Comparison of ENCODE assay signal across 21 cellular contexts in genomic region chr15:100311829-100312228, GRCh38. TPM values are rescaled to one million over a fixed set of nuclear protein-coding genes. Genes with fewer than 3 reads are reported as not detected.
"Had no signal": no experiment of that assay in that cellular context is flagged by ENCODE, and none has a peak within 500 bp of the region (broad histone marks: within the 10 kb centered on the region; RNA-seq: fewer than 3 reads in every experiment).

No MANE protein-coding gene starts in this region.

- H2AFZ ChIP-seq: hepatocyte, parathyroid adenoma had no signal

- H3K9ac ChIP-seq: parathyroid adenoma had no signal

- H3K36me3 ChIP-seq: cardiac muscle cell, esophagus squamous epithelium, neutrophil, tibial nerve, vagina had no signal

- ATAC-seq: activated CD8-positive, alpha-beta T cell treated with anti-CD3 and anti-CD28 coated beads for 36 hours; naive thymus-derived CD8-positive, alpha-beta T cell had no signal

- H3K4me1 Mint-ChIP-seq: activated CD4-positive, alpha-beta T cell treated with anti-CD3 and anti-CD28 coated beads, Interleukin-2, amount 10 ng/mL, durations not matched to agents 24 days and 14 days had no signal

- H3K9me3 ChIP-seq: esophagus squamous epithelium, neutrophil, vagina had no signal

- DNase-seq: activated CD4-positive, alpha-beta T cell treated with anti-CD3 and anti-CD28 coated beads, Interleukin-2, amount 10 ng/mL, durations not matched to agents 24 days and 14 days; activated CD8-positive, alpha-beta T cell treated with anti-CD3 and anti-CD28 coated beads for 36 hours; activated naive CD4-positive, alpha-beta T cell treated with Interleukin-2 at 50 U/mL for 16 hours; activated naive CD8-positive, alpha-beta T cell treated with anti-CD3 and anti-CD28 coated beads, Interleukin-2, amount 10 ng/mL, durations not matched to agents 7 days and 5 days; activated T-cell treated with anti-CD3 and anti-CD28 coated beads, Interleukin-2, amount 50 U/mL, for 24 hours; dermis blood vessel endothelial cell; effector memory CD4-positive, alpha-beta T cell; esophagus squamous epithelium; mesendoderm; naive thymus-derived CD8-positive, alpha-beta T cell; stimulated activated CD4-positive, alpha-beta T cell treated with anti-CD3 and anti-CD28 coated beads, Interleukin-2, amount 100 ng/mL, for 24 hours; stimulated activated naive CD4-positive, alpha-beta T cell treated with Interleukin-2 at 50 U/mL for 16 hours; T-helper 9 cell had no signal

- H3K27ac Mint-ChIP-seq: activated CD4-positive, alpha-beta T cell treated with anti-CD3 and anti-CD28 coated beads, Interleukin-2, amount 10 ng/mL, durations not matched to agents 24 days and 14 days; activated CD8-positive, alpha-beta T cell treated with anti-CD3 and anti-CD28 coated beads for 36 hours; activated naive CD8-positive, alpha-beta T cell treated with anti-CD3 and anti-CD28 coated beads, Interleukin-2, amount 10 ng/mL, durations not matched to agents 7 days and 5 days; activated T-cell treated with anti-CD3 and anti-CD28 coated beads, Interleukin-2, amount 50 U/mL, for 24 hours; activated T-helper 2 cell treated with anti-CD3 and anti-CD28 coated beads, Interferon-gamma antibody, Interleukin-2, Interleukin-4, amounts not matched to agents 10 μg/mL and 5 μg/mL and 100 μg/mL, durations not matched to agents 14 hours and 24 hours and 36 hours; naive thymus-derived CD8-positive, alpha-beta T cell had no signal

- H3K79me2 ChIP-seq: hepatocyte, parathyroid adenoma had no signal

- H3K4me2 ChIP-seq: hepatocyte had no signal

- H3K9me3 Mint-ChIP-seq: activated CD4-positive, alpha-beta T cell treated with anti-CD3 and anti-CD28 coated beads, Interleukin-2, amount 10 ng/mL, durations not matched to agents 24 days and 14 days; activated naive CD8-positive, alpha-beta T cell treated with anti-CD3 and anti-CD28 coated beads, Interleukin-2, amount 10 ng/mL, durations not matched to agents 7 days and 5 days; activated T-cell treated with anti-CD3 and anti-CD28 coated beads, Interleukin-2, amount 50 U/mL, for 24 hours; activated T-helper 2 cell treated with anti-CD3 and anti-CD28 coated beads, Interferon-gamma antibody, Interleukin-2, Interleukin-4, amounts not matched to agents 10 μg/mL and 5 μg/mL and 100 μg/mL, durations not matched to agents 14 hours and 24 hours and 36 hours had no signal

- H3K4me3 Mint-ChIP-seq: activated CD4-positive, alpha-beta T cell treated with anti-CD3 and anti-CD28 coated beads, Interleukin-2, amount 10 ng/mL, durations not matched to agents 24 days and 14 days; activated CD8-positive, alpha-beta T cell treated with anti-CD3 and anti-CD28 coated beads for 36 hours; activated naive CD8-positive, alpha-beta T cell treated with anti-CD3 and anti-CD28 coated beads, Interleukin-2, amount 10 ng/mL, durations not matched to agents 7 days and 5 days; activated T-cell treated with anti-CD3 and anti-CD28 coated beads, Interleukin-2, amount 50 U/mL, for 24 hours; naive thymus-derived CD8-positive, alpha-beta T cell had no signal

- H3K4me1 ChIP-seq: parathyroid adenoma had no signal

- H3K4me3 ChIP-seq: cardiac muscle cell, esophagus squamous epithelium, hepatocyte, tibial nerve had no signal

- H3K27me3 ChIP-seq: cardiac muscle cell, esophagus squamous epithelium, hepatocyte, tibial nerve, vagina had no signal

- H3K27ac ChIP-seq: cardiac muscle cell, neutrophil, parathyroid adenoma, tibial nerve had no signal

- H3K27me3 Mint-ChIP-seq: activated CD8-positive, alpha-beta T cell treated with anti-CD3 and anti-CD28 coated beads for 36 hours; activated T-cell treated with anti-CD3 and anti-CD28 coated beads, Interleukin-2, amount 50 U/mL, for 24 hours had no signal

RNA-seq across cellular contexts. Expression of gene ADAMTS17, which starts 29.9 kb away (rescaled TPM):
- total RNA-seq: endothelial cell of umbilical vein had no signal
